1 cellular context compared by ENCODE assay signal in genomic region chr16:56662357-56663354, GRCh38.
TF ChIP-seq lines count a peak whose summit lies in the region.

No MANE protein-coding gene starts in this region.

TF ChIP-seq in SK-N-SH, 30 proteins besides CTCF, POLR2A, EP300 and RAD21 (continued from another document):
- TF ChIP-seq ELF1 (IDR thresholded peaks at IDR 0.05) (no peak), SIN3A (IDR thresholded peaks at IDR 0.05; ENCODE audit: borderline replicate concordance, low read depth, low read length) (no peak)
